17 cellular contexts compared by ENCODE assay signal in genomic region chr4:78137538-78137937, GRCh38.
DNase-seq lines count a peak whose midpoint lies in the region; ATAC-seq and TF ChIP-seq lines count a peak whose summit lies in the region.
"Had no signal": no experiment of that assay in that cellular context is flagged by ENCODE, and none has a peak within 500 bp of the region (broad histone marks: within the 10 kb centered on the region; RNA-seq: fewer than 3 reads in every experiment).

No MANE protein-coding gene starts in this region.

- BruUV-seq in PC-3 (replicated peaks; lab: Mats Ljungman, UMichigan), result no TSS peak

- POLR2A ChIA-PET in PC-3 (lab: Charles Lee; ENCODE audit: unreplicated experiment), result no interaction called here

- peaks cover 2% of the 10 kb centered on the region for H3K27me3 Mint-ChIP-seq in neural progenitor cell (ENCODE audit: insufficient read depth, low read depth)

- WGBS in suprapubic skin, result 88% methylated on average over 1 of the region's 1 CpG
- WGBS in psoas muscle, 3 donors, result 91 to 97% (median 97%) methylated on average over 1 of the region's 1 CpG

- H3K79me2 ChIP-seq in PC-3 (ENCODE audit: low read length) (no peaks in the 10 kb centered on the region), neural progenitor cell (ENCODE audit: low read depth) (peaks cover 11% of the 10 kb centered on the region)

- H3K9me2 ChIP-seq in PC-3 (replicated peaks; ENCODE audit: low read length), result no peaks in the 10 kb centered on the region

- H3K4me3 ChIP-seq in PC-3 (ENCODE audit: low read length) (no peak overlapping the region), epithelial cell of esophagus (ENCODE audit: low read length) (no peak overlapping the region), neural progenitor cell (no peak overlapping the region), suprapubic skin (no peak overlapping the region), psoas muscle (no peak overlapping the region)
- H3K4me3 ChIP-seq: A549 had no signal

- H2AFZ ChIP-seq in PC-3 (ENCODE audit: low read length), result no peak overlapping the region
- H2AFZ ChIP-seq in neural progenitor cell (replicated peaks), result no peak overlapping the region

- H3K4me2 ChIP-seq in PC-3 (ENCODE audit: low read length) (no peak overlapping the region), neural progenitor cell (no peak overlapping the region)

- H3K9ac ChIP-seq in PC-3 (ENCODE audit: low read length), result no peak overlapping the region
- H3K9ac ChIP-seq in neural progenitor cell, result no peak overlapping the region

- TF ChIP-seq EP300 in suprapubic skin (IDR thresholded peaks at IDR 0.05), result no peak

- no peak overlapping the region for H3K27ac Mint-ChIP-seq in neural progenitor cell
- H3K27ac Mint-ChIP-seq: CD4-positive, alpha-beta T cell had no signal

- CTCF ChIA-PET in PC-3 (lab: Charles Lee), result no interaction called here

- H3K27me3 ChIP-seq in PC-3 (ENCODE audit: low read length) (no peaks in the 10 kb centered on the region), neural progenitor cell (no peaks in the 10 kb centered on the region), suprapubic skin (no peaks in the 10 kb centered on the region), psoas muscle (ENCODE audit: insufficient read depth in 3 of 3, low read length in 2 of 3) (no peaks in the 10 kb centered on the region)

- H3K9me3 Mint-ChIP-seq in neural progenitor cell, result no peaks in the 10 kb centered on the region

- no peaks in the 10 kb centered on the region for H4K20me1 ChIP-seq in PC-3 (ENCODE audit: low read length)
- H4K20me1 ChIP-seq in neural progenitor cell (ENCODE audit: low read depth), result no peaks in the 10 kb centered on the region

- intact Hi-C loops in PC-3 (cut with micrococcal nuclease), result no loop called here
- intact Hi-C loops in psoas muscle (cut with DNase I), result no loop called here

- H3K27ac ChIP-seq in PC-3 (ENCODE audit: low read length) (no peak overlapping the region), neural progenitor cell (no peak overlapping the region), suprapubic skin (no peak overlapping the region), psoas muscle (no peak overlapping the region)

- DNase-seq in GM03348 (ENCODE audit: low spot score) (peak; percentile 13), PC-3 (peak; percentile 31), epithelial cell of esophagus (ENCODE audit: low read depth) (peak; percentile 45), neural progenitor cell (ENCODE audit: low spot score) (no peak), amniotic stem cell (lab: John Stamatoyannopoulos, UW) (no peak), T-helper 1 cell (no peak), suprapubic skin (ENCODE audit: low spot score in 2 of 2) (no peak), psoas muscle (no peak)
- DNase-seq: C1 segment of cervical spinal cord; CD4-positive, alpha-beta T cell; DMS153; DMS79 treated with DMSO at 0.1 percent for 48 hours; EL; IMR-90; KG1 had no signal

- H3F3A ChIP-seq in PC-3 (ENCODE audit: low read length, unreplicated experiment), result no peaks in the 10 kb centered on the region
- H3F3A ChIP-seq in neural progenitor cell (ENCODE audit: low read depth), result no peaks in the 10 kb centered on the region

- H3K4me1 Mint-ChIP-seq in neural progenitor cell, result peaks cover 4% of the 10 kb centered on the region

- peaks cover 2% of the 10 kb centered on the region for H3K36me3 Mint-ChIP-seq in neural progenitor cell

- TF ChIP-seq POLR2A in suprapubic skin (IDR thresholded peaks at IDR 0.05), result no peak

- peak; percentile 72 for ATAC-seq in PC-3
- no peak for ATAC-seq in psoas muscle
- ATAC-seq: HCT116 had no signal

- TF ChIP-seq CTCF in PC-3 (conservative IDR thresholded peaks at IDR 0.05; ENCODE audit: low read depth, low read length) (no peak), epithelial cell of esophagus (IDR thresholded peaks at IDR 0.05; ENCODE audit: insufficient read depth, low read depth, low read length, missing control alignments) (no peak), neural progenitor cell (IDR thresholded peaks at IDR 0.05) (no peak), suprapubic skin (IDR thresholded peaks at IDR 0.05) (no peak), psoas muscle (IDR thresholded peaks at IDR 0.05) (no peak)

- no peaks in the 10 kb centered on the region for H3K9me3 ChIP-seq in PC-3 (ENCODE audit: low read length)
- no peaks in the 10 kb centered on the region for H3K9me3 ChIP-seq in neural progenitor cell (ENCODE audit: low read depth)
- no peaks in the 10 kb centered on the region for H3K9me3 ChIP-seq in suprapubic skin
- H3K9me3 ChIP-seq in psoas muscle, result no peaks in the 10 kb centered on the region
- H3K9me3 ChIP-seq: A549 had no signal

- peak overlapping the region; percentile 23 for H3K4me3 Mint-ChIP-seq in neural progenitor cell
- H3K4me3 Mint-ChIP-seq: CD4-positive, alpha-beta T cell had no signal

- H3K36me3 ChIP-seq in PC-3 (ENCODE audit: low read depth, low read length) (no peaks in the 10 kb centered on the region), neural progenitor cell (no peaks in the 10 kb centered on the region), suprapubic skin (no peaks in the 10 kb centered on the region), psoas muscle (ENCODE audit: insufficient read depth in 1 of 2, low read depth in 1 of 2) (no peaks in the 10 kb centered on the region)

- no peaks in the 10 kb centered on the region for H3K4me1 ChIP-seq in PC-3 (ENCODE audit: insufficient read depth, low read length)
- no peaks in the 10 kb centered on the region for H3K4me1 ChIP-seq in neural progenitor cell
- no peaks in the 10 kb centered on the region for H3K4me1 ChIP-seq in suprapubic skin
- H3K4me1 ChIP-seq in psoas muscle, result peaks cover 2% of the 10 kb centered on the region

Comparison
In these comparisons a context has a peak if more than half of its experiments do, and no peak if none do; other contexts are left out.
1. DNase-seq: peak in GM03348 (single experiment), PC-3 (single experiment) and epithelial cell of esophagus (single experiment); none in neural progenitor cell (single experiment), amniotic stem cell (single experiment), T-helper 1 cell (0 of 5), suprapubic skin (0 of 2) and psoas muscle (0 of 2).